ENCODE assay signal across 14 cellular contexts in genomic region chr4:18980516-18981233, GRCh38.
A peak's percentile ranks its signal among the peaks of the same experiment; 100 is the strongest.
DNase-seq lines count a peak whose midpoint lies in the region; ATAC-seq and TF ChIP-seq lines count a peak whose summit lies in the region.
"Had no signal": no experiment of that assay in that cellular context is flagged by ENCODE, and none has a peak within 500 bp of the region (broad histone marks: within the 10 kb centered on the region; RNA-seq: fewer than 3 reads in every experiment).

No MANE protein-coding gene starts in this region.

- no peaks in the 10 kb centered on the region for H3K36me3 ChIP-seq in hepatocyte (replicated peaks; ENCODE audit: insufficient read depth, low read depth)
- H3K36me3 ChIP-seq: esophagus squamous epithelium had no signal

- H2AFZ ChIP-seq in hepatocyte, result no peak overlapping the region

- H3K79me2 ChIP-seq in hepatocyte, result no peaks in the 10 kb centered on the region

- 94% methylated on average over 7 of the region's 7 CpGs for WGBS in hepatocyte (ENCODE audit: low lambda C conversion rate, missing lambda C conversion rate)

- H3K4me1 ChIP-seq in hepatocyte (ENCODE audit: insufficient read depth), result no peaks in the 10 kb centered on the region
- H3K4me1 ChIP-seq: esophagus squamous epithelium had no signal

- peak overlapping the region; percentile 64 for H3K27ac ChIP-seq in epithelial cell of prostate
- no peak overlapping the region for H3K27ac ChIP-seq in hepatocyte
- H3K27ac ChIP-seq: esophagus squamous epithelium had no signal

- no peaks in the 10 kb centered on the region for H3K9me3 ChIP-seq in hepatocyte (ENCODE audit: low read depth)
- H3K9me3 ChIP-seq: esophagus squamous epithelium had no signal

- H3K4me2 ChIP-seq in hepatocyte, result no peak overlapping the region
- H3K4me2 ChIP-seq: smooth muscle cell had no signal

- no peaks in the 10 kb centered on the region for H3K9me2 ChIP-seq in hepatocyte (replicated peaks; ENCODE audit: insufficient read depth)

- H4K20me1 ChIP-seq in hepatocyte (ENCODE audit: insufficient read depth, poor library complexity, severe bottlenecking), result no peaks in the 10 kb centered on the region

- no peak overlapping the region for H3K4me3 ChIP-seq in hepatocyte
- H3K4me3 ChIP-seq: esophagus squamous epithelium, smooth muscle cell had no signal

- TF ChIP-seq CTCF in hepatocyte (IDR thresholded peaks at IDR 0.05; ENCODE audit: poor library complexity), result no peak

- H3K27me3 ChIP-seq in hepatocyte, result no peaks in the 10 kb centered on the region
- H3K27me3 ChIP-seq: esophagus squamous epithelium had no signal

- DNase-seq in epithelial cell of prostate (ENCODE audit: low read depth, low spot score), result no peak
- no peak for DNase-seq in NCI-H226
- no peak for DNase-seq in NCI-H187 treated with DMSO at 0.1 percent for 48 hours (lab: John Stamatoyannopoulos, UW)
- no peak for DNase-seq in SIG-M5 treated with dmso at 0.1 percent for 504 hours (lab: John Stamatoyannopoulos, UW; ENCODE audit: unreplicated experiment)
- no peak for DNase-seq in hepatocyte (ENCODE audit: low spot score)
- DNase-seq: activated T-cell treated with anti-CD3 and anti-CD28 coated beads, Interleukin-2, amount 50 U/mL, for 72 hours; esophagus squamous epithelium; naive thymus-derived CD8-positive, alpha-beta T cell; NCI-H1105; stimulated activated CD8-positive, alpha-beta memory T cell treated with anti-CD3 and anti-CD28 coated beads, Interleukin-4, amount 100 ng/mL, for 48 hours had no signal

- ATAC-seq in GM18870 (IDR thresholded peaks at IDR 0.05; ENCODE audit: unreplicated experiment) (peak; percentile 93), HG02610 (IDR thresholded peaks at IDR 0.05; ENCODE audit: unreplicated experiment) (peak; percentile 84), HG03520 (IDR thresholded peaks at IDR 0.05; ENCODE audit: unreplicated experiment) (peak; percentile 62)
- ATAC-seq: activated T-cell treated with anti-CD3 and anti-CD28 coated beads, Interleukin-2, amount 50 U/mL, for 72 hours; naive thymus-derived CD8-positive, alpha-beta T cell had no signal
